ENCODE assay signal across 8 cellular contexts in genomic region chr1:27959792-27960603, GRCh38.
A peak's percentile ranks its signal among the peaks of the same experiment; 100 is the strongest.
DNase-seq lines count a peak whose midpoint lies in the region; ATAC-seq lines count a peak whose summit lies in the region.

XKR8 (plus strand) TSS chr1:27959973; CDS start chr1:27960070, 97 bp downstream.

- no peaks in the 10 kb centered on the region for H3K27me3 ChIP-seq in mucosa of rectum (ENCODE audit: control insufficient read depth in 2 of 2, insufficient read depth in 2 of 2, low read length in 2 of 2)

- peaks cover 13 to 14% of the 10 kb centered on the region in 2 donors for H3K4me1 ChIP-seq in mucosa of rectum (ENCODE audit: control insufficient read depth in 2 of 2, insufficient read depth in 2 of 2, low read length in 2 of 2)

- peak; percentile 68 for ATAC-seq in HG03039 (IDR thresholded peaks at IDR 0.05; ENCODE audit: unreplicated experiment)

- H3K27ac ChIP-seq in epithelial cell of prostate (peak within 1 kb of the TSS; percentile 82), mucosa of rectum (ENCODE audit: low read depth in 2 of 2, low read length in 2 of 2) (peak within 1 kb of the TSS; percentile 97)

- peak within 1 kb of the TSS; percentile 96 to 98 for H3K9ac ChIP-seq in mucosa of rectum (ENCODE audit: low read depth in 1 of 2, low read length in 2 of 2)

- H3K9me3 ChIP-seq in mucosa of rectum (ENCODE audit: control insufficient read depth in 2 of 2, low read length in 2 of 2) = no peaks in the 10 kb centered on the region

- peak; percentile 63 for DNase-seq in NCI-H2029 (lab: John Stamatoyannopoulos, UW)
- no peak for DNase-seq in NCI-H2029 treated with DMSO at 0.1 percent for 48 hours (lab: John Stamatoyannopoulos, UW)
- peak; percentile 68 to 94 for DNase-seq in NCI-H526 (lab: John Stamatoyannopoulos, UW)
- DNase-seq in activated T-cell treated with anti-CD3 and anti-CD28 coated beads for 24 hours (ENCODE audit: low read depth) = peak; percentile 72
- DNase-seq in epithelial cell of prostate (ENCODE audit: low read depth, low spot score) = no peak
- DNase-seq in stimulated activated CD8-positive, alpha-beta memory T cell treated with anti-CD3 and anti-CD28 coated beads, Interleukin-7, amount 100 ng/mL, for 24 hours (ENCODE audit: low read depth) = peak; percentile 58

- H3K36me3 ChIP-seq in mucosa of rectum (ENCODE audit: control insufficient read depth in 2 of 2, insufficient read depth in 2 of 2, low read length in 2 of 2) = peaks cover 15 to 20% of the 10 kb centered on the region in 2 donors

- peak within 1 kb of the TSS; percentile 82 to 89 for H3K4me3 ChIP-seq in mucosa of rectum (ENCODE audit: low read length in 2 of 2)

Comparison
In these comparisons a context has a peak if more than half of its experiments do, and no peak if none do; other contexts are left out.
1. DNase-seq: peak in NCI-H2029 (single experiment), NCI-H526 (2 of 2), activated T-cell treated with anti-CD3 and anti-CD28 coated beads for 24 hours (single experiment) and stimulated activated CD8-positive, alpha-beta memory T cell treated with anti-CD3 and anti-CD28 coated beads, Interleukin-7, amount 100 ng/mL, for 24 hours (single experiment); none in NCI-H2029 treated with DMSO at 0.1 percent for 48 hours (single experiment) and epithelial cell of prostate (single experiment).